20 cellular contexts compared by ENCODE assay signal in genomic region chr21:36709868-36710728, GRCh38. TPM values are rescaled to one million over a fixed set of nuclear protein-coding genes. Genes with fewer than 3 reads are reported as not detected.
A peak's percentile ranks its signal among the peaks of the same experiment; 100 is the strongest.
DNase-seq lines count a peak whose midpoint lies in the region; ATAC-seq, FAIRE-seq and TF ChIP-seq lines count a peak whose summit lies in the region.
"Had no signal": no experiment of that assay in that cellular context is flagged by ENCODE, and none has a peak within 500 bp of the region (broad histone marks: within the 10 kb centered on the region; RNA-seq: fewer than 3 reads in every experiment).

No MANE protein-coding gene starts in this region.

- H3K4me3 Mint-ChIP-seq in activated CD4-positive, alpha-beta T cell treated with anti-CD3 and anti-CD28 coated beads, Interleukin-2, amount 10 ng/mL, durations not matched to agents 24 days and 14 days = no peak overlapping the region
- peak overlapping the region; percentile 36 for H3K4me3 Mint-ChIP-seq in chondrocyte (ENCODE audit: unreplicated experiment)
- H3K4me3 Mint-ChIP-seq in stimulated activated naive B cell treated with anti-CD40 and anti-IgM and Interleukin-4, amounts not matched to agents 10 μg/mL and 1 μg/mL and 100 μg/mL, for 72 hours = peak overlapping the region in 1 of 2 donors; percentile 44

- no peaks in the 10 kb centered on the region for H3K9me3 Mint-ChIP-seq in activated CD4-positive, alpha-beta T cell treated with anti-CD3 and anti-CD28 coated beads, Interleukin-2, amount 10 ng/mL, durations not matched to agents 24 days and 14 days
- no peaks in the 10 kb centered on the region for H3K9me3 Mint-ChIP-seq in chondrocyte (ENCODE audit: low read depth)
- H3K9me3 Mint-ChIP-seq in stimulated activated naive B cell treated with anti-CD40 and anti-IgM and Interleukin-4, amounts not matched to agents 10 μg/mL and 1 μg/mL and 100 μg/mL, for 72 hours = no peaks in the 10 kb centered on the region
- H3K9me3 Mint-ChIP-seq: CD8-positive, alpha-beta T cell; immature natural killer cell had no signal

- peaks cover 82% of the 10 kb centered on the region for H3K27me3 Mint-ChIP-seq in activated CD4-positive, alpha-beta T cell treated with anti-CD3 and anti-CD28 coated beads, Interleukin-2, amount 10 ng/mL, durations not matched to agents 24 days and 14 days
- H3K27me3 Mint-ChIP-seq in chondrocyte (ENCODE audit: low read depth) = peaks cover 81% of the 10 kb centered on the region
- H3K27me3 Mint-ChIP-seq in stimulated activated naive B cell treated with anti-CD40 and anti-IgM and Interleukin-4, amounts not matched to agents 10 μg/mL and 1 μg/mL and 100 μg/mL, for 72 hours = peaks cover 72 to 90% of the 10 kb centered on the region in 2 donors

- no peak for TF ChIP-seq CTCF in chondrocyte (IDR thresholded peaks at IDR 0.05)
- TF ChIP-seq CTCF in HepG2 (CRISPR knock-in tag; IDR thresholded peaks at IDR 0.05) = no peak

- intact Hi-C loops in activated CD4-positive, alpha-beta T cell treated with anti-CD3 and anti-CD28 coated beads, Interleukin-2, amount 10 ng/mL, durations not matched to agents 24 days and 14 days (cut with micrococcal nuclease) = loop anchor here (2.0 to 5.0 kb wide), 2 partner anchors 15 to 297 kb away; partner anchors contain the start of gene RIPPLY3
- intact Hi-C loops in HepG2 (cut with micrococcal nuclease; ENCODE audit: unreplicated experiment) = no loop called here

- peaks cover 5% of the 10 kb centered on the region for H3K4me1 Mint-ChIP-seq in activated CD4-positive, alpha-beta T cell treated with anti-CD3 and anti-CD28 coated beads, Interleukin-2, amount 10 ng/mL, durations not matched to agents 24 days and 14 days
- peaks cover 20% of the 10 kb centered on the region for H3K4me1 Mint-ChIP-seq in chondrocyte (ENCODE audit: low read depth)
- H3K4me1 Mint-ChIP-seq in stimulated activated naive B cell treated with anti-CD40 and anti-IgM and Interleukin-4, amounts not matched to agents 10 μg/mL and 1 μg/mL and 100 μg/mL, for 72 hours = peaks cover 20 to 34% of the 10 kb centered on the region in 2 donors

- no peaks in the 10 kb centered on the region for H3K79me2 ChIP-seq in HepG2 (ENCODE audit: insufficient read depth, low read length)

- H3K27me3 ChIP-seq in HepG2 (ENCODE audit: control insufficient read depth in 1 of 2, insufficient read depth in 2 of 2, low read length in 2 of 2) = peaks cover 0 to 6% of the 10 kb centered on the region in 2 experiments; a peak in 2 of 5 replicates

- H3K4me2 ChIP-seq in HepG2 (ENCODE audit: low read depth, low read length) = no peak overlapping the region

- WGBS in HepG2 (ENCODE audit: low lambda C conversion rate) = 90% methylated on average over 31 of the region's 38 CpGs

- no peak overlapping the region for H3K9ac ChIP-seq in HepG2 (ENCODE audit: insufficient read depth, low read depth, low read length)

- CTCF ChIA-PET in HepG2 (lab: Yijun Ruan, JAX; ENCODE audit: low intra/inter-chr PET ratio, low total read pairs) = no interaction called here

- no peaks in the 10 kb centered on the region for H3K36me3 ChIP-seq in HepG2 (replicated peaks in 1 of 2; ENCODE audit: control insufficient read depth in 1 of 2, insufficient read depth in 2 of 2, low read length in 2 of 2)

- no peak overlapping the region for H2AFZ ChIP-seq in HepG2 (ENCODE audit: low read length)

- TF ChIP-seq EP300 in HepG2 (IDR thresholded peaks at IDR 0.05; ENCODE audit: low read depth in 2 of 2, low read length in 2 of 2) = no peak
- no peak for TF ChIP-seq EP300 in HepG2 (CRISPR knock-in tag; IDR thresholded peaks at IDR 0.05; ENCODE audit: borderline replicate concordance)

- H3K36me3 Mint-ChIP-seq in activated CD4-positive, alpha-beta T cell treated with anti-CD3 and anti-CD28 coated beads, Interleukin-2, amount 10 ng/mL, durations not matched to agents 24 days and 14 days (ENCODE audit: low read depth) = no peaks in the 10 kb centered on the region
- no peaks in the 10 kb centered on the region for H3K36me3 Mint-ChIP-seq in chondrocyte (ENCODE audit: low read depth)
- peaks cover 0 to 3% of the 10 kb centered on the region in 2 donors for H3K36me3 Mint-ChIP-seq in stimulated activated naive B cell treated with anti-CD40 and anti-IgM and Interleukin-4, amounts not matched to agents 10 μg/mL and 1 μg/mL and 100 μg/mL, for 72 hours
- H3K36me3 Mint-ChIP-seq: CD8-positive, alpha-beta T cell; naive B cell had no signal

- no peak for TF ChIP-seq RAD21 in HepG2 (CRISPR knock-in tag; IDR thresholded peaks at IDR 0.05)

- FAIRE-seq in HepG2 (lab: Jason Lieb, UNC) = no peak
- FAIRE-seq: RCC 7860 had no signal

- TF ChIP-seq POLR2A in HepG2 (IDR thresholded peaks at IDR 0.05; ENCODE audit: insufficient read depth in 1 of 2, low read depth in 2 of 2, low read length in 2 of 2) = no peak

- no TSS peak for BruUV-seq in HepG2 (replicated peaks; lab: Mats Ljungman, UMichigan)

- POLR2A ChIA-PET in HepG2 (lab: Yijun Ruan, JAX) = no interaction called here

- no peak overlapping the region for H3K27ac Mint-ChIP-seq in activated CD4-positive, alpha-beta T cell treated with anti-CD3 and anti-CD28 coated beads, Interleukin-2, amount 10 ng/mL, durations not matched to agents 24 days and 14 days
- H3K27ac Mint-ChIP-seq in chondrocyte (ENCODE audit: unreplicated experiment) = no peak overlapping the region
- H3K27ac Mint-ChIP-seq in stimulated activated naive B cell treated with anti-CD40 and anti-IgM and Interleukin-4, amounts not matched to agents 10 μg/mL and 1 μg/mL and 100 μg/mL, for 72 hours = peak overlapping the region; percentile 25
- H3K27ac Mint-ChIP-seq: CD8-positive, alpha-beta T cell; immature natural killer cell had no signal

- H3K4me3 ChIP-seq in HepG2 (replicated peaks in 1 of 3; ENCODE audit: insufficient read depth in 1 of 3, low read depth in 2 of 3, low read length in 3 of 3) = no peak overlapping the region

- in situ Hi-C loops in HepG2 (cut with HindIII; ENCODE audit: extremely low pct_ligation_motif_present, low pct_unique_long_range_greater_than_20kb) = no loop called here

- H4K20me1 ChIP-seq in HepG2 (ENCODE audit: insufficient read depth, low read length) = no peaks in the 10 kb centered on the region

- no peaks in the 10 kb centered on the region for H3K9me3 ChIP-seq in HepG2 (ENCODE audit: low read length)

- ATAC-seq in HepG2 (no peak), HG03175 (IDR thresholded peaks at IDR 0.05; ENCODE audit: unreplicated experiment) (no peak), GM21390 (IDR thresholded peaks at IDR 0.05; ENCODE audit: unreplicated experiment) (no peak)
- no peak for ATAC-seq in stimulated activated naive B cell treated with anti-CD40 and anti-IgM and Interleukin-4, amounts not matched to agents 10 μg/mL and 1 μg/mL and 100 μg/mL, for 72 hours (replicated peaks)
- ATAC-seq: CD8-positive, alpha-beta T cell had no signal

- H3K27ac ChIP-seq in HepG2 (ENCODE audit: extremely low read length, insufficient read depth, low read length) = no peak overlapping the region

- H3K4me1 ChIP-seq in HepG2 (ENCODE audit: insufficient read depth, low read length) = no peaks in the 10 kb centered on the region

- peak; percentile 6 for DNase-seq in activated CD4-positive, alpha-beta T cell treated with anti-CD3 and anti-CD28 coated beads for 1 hour
- DNase-seq in activated CD4-positive, alpha-beta T cell treated with anti-CD3 and anti-CD28 coated beads, Interleukin-2, amount 10 ng/mL, durations not matched to agents 24 days and 14 days = no peak
- DNase-seq in chondrocyte (ENCODE audit: low spot score) (no peak), HepG2 (ENCODE audit: low spot score) (no peak), dedifferentiated amniotic fluid mesenchymal stem cell (ENCODE audit: extremely low spot score) (no peak)
- DNase-seq in stimulated activated naive B cell treated with anti-CD40 and anti-IgM and Interleukin-4, amounts not matched to agents 10 μg/mL and 1 μg/mL and 100 μg/mL, for 72 hours = no peak
- DNase-seq: 8988T; caudate nucleus; CD8-positive, alpha-beta T cell; GF-D8; immature natural killer cell; naive B cell; NCI-H1092 treated with DMSO at 0.1 percent for 48 hours; NCI-H524 treated with DMSO at 0.1 percent for 48 hours had no signal

TF ChIP-seq in HepG2, 621 proteins besides CTCF, POLR2A, EP300 and RAD21:
- TF ChIP-seq ZNF768 (CRISPR knock-in tag; IDR thresholded peaks at IDR 0.05) (peak; percentile 77), SIN3A (IDR thresholded peaks at IDR 0.05; ENCODE audit: borderline replicate concordance, low read depth, low read length) (no peak)

RNA-seq across cellular contexts. Expression of gene SIM2, which starts 11.2 kb away (rescaled TPM):
- total RNA-seq in activated CD4-positive, alpha-beta T cell treated with anti-CD3 and anti-CD28 coated beads, Interleukin-2, amount 10 ng/mL, durations not matched to agents 24 days and 14 days = 0.12 and 0.21 TPM in 2 replicates
- total RNA-seq in chondrocyte (0.59 to 1.3 TPM (median 0.60 TPM) in 3 replicates), HepG2 (2016; rRNA removed; fragmentation: Illumina TruSeq; extraction: Trizol) (0.53 TPM in 2 replicates)
- total RNA-seq in HepG2 (2016; cell fraction: cytosol; rRNA removed; fragmentation: Illumina TruSeq; extraction: Trizol; ENCODE audit: low read depth) = 0.20 and 0.35 TPM in 2 replicates
- total RNA-seq in HepG2 (2016; cell fraction: insoluble cytoplasmic fraction; rRNA removed; fragmentation: Illumina TruSeq; extraction: Trizol) = 0.22 and 0.50 TPM in 2 replicates
- 0.38 and 0.49 TPM in 2 replicates for total RNA-seq in HepG2 (2016; cell fraction: membrane; rRNA removed; fragmentation: Illumina TruSeq; extraction: Trizol)
- 0.50 and 0.97 TPM in 2 replicates for total RNA-seq in HepG2 (2016; cell fraction: nucleus; rRNA removed; fragmentation: Illumina TruSeq; extraction: Trizol)
- polyA plus RNA-seq in HepG2 (2011; rRNA removed) = 0.12 and 0.36 TPM in 2 replicates
- polyA plus RNA-seq in HepG2 (2011; cell fraction: cytosol; rRNA removed) = 0.13 and 0.15 TPM in 2 replicates
- 0.61 and 0.66 TPM in 2 replicates for polyA plus RNA-seq in HepG2 (2011; cell fraction: nucleus; rRNA removed)
- 0.36 and 0.76 TPM in 2 replicates for polyA plus RNA-seq in HepG2 (2012)
- 0.29 TPM in 2 replicates for polyA plus RNA-seq in HepG2 (2016; cell fraction: cytosol; fragmentation: Illumina TruSeq; extraction: Trizol; ENCODE audit: low read depth)
- polyA plus RNA-seq in HepG2 (2016; cell fraction: insoluble cytoplasmic fraction; fragmentation: Illumina TruSeq; extraction: Trizol; ENCODE audit: low read depth) = 0.62 and 0.96 TPM in 2 replicates
- 0.65 and 0.81 TPM in 2 replicates for polyA plus RNA-seq in HepG2 (2016; cell fraction: membrane; fragmentation: Illumina TruSeq; extraction: Trizol; ENCODE audit: low read depth)
- 1.5 and 2.1 TPM in 2 replicates for polyA plus RNA-seq in HepG2 (2016; cell fraction: nucleus; fragmentation: Illumina TruSeq; extraction: Trizol; ENCODE audit: insufficient read depth, low read depth)
- 0.80 and 17.2 TPM in 2 replicates for polyA minus RNA-seq in HepG2 (2011; rRNA and poly(A)+ RNA removed; ENCODE audit: low replicate concordance)
- 0.26 TPM in 1 of 2 replicates, not detected in the other for polyA minus RNA-seq in HepG2 (2011; cell fraction: cytosol; rRNA and poly(A)+ RNA removed)
- polyA minus RNA-seq in HepG2 (2011; cell fraction: nucleus; rRNA and poly(A)+ RNA removed) = 0.77 and 1.1 TPM in 2 replicates
- total RNA-seq: CD8-positive, alpha-beta T cell; fibroblast of lung; T-helper 2 cell treated with Interferon-gamma antibody and Interleukin-4, amounts not matched to agents 100 ng/mL and 5 ng/mL, for 36 hours; temporal lobe had no signal
- polyA plus RNA-seq: immature natural killer cell had no signal
